ENCODE assay signal across 8 cellular contexts in the genomic region with DNA sequence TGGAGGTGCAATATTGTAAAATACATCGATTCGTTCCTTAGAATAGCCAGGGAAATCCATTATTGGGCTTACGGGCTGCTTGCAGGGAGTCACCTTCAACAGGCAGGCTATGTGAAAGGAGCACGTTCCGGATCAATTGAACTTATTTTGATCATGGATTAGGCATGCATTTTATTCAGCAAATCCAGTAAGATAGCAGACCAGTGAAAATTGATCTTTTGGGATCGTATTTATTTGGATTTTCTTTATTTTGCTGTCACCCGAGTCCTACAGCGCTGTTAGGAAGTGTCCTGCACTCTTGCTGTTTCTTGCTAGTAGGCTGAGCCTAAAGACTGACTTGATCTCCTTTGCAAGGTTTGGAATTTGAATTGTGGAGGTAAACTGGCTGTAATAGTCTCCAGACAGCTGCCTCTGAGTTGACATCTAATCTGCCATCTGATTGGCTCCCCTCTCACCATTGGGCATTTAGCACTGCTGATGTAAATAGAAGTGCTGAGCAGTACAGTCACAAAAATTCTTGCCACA.
DNase-seq lines count a peak whose midpoint lies in the region; ATAC-seq, FAIRE-seq and TF ChIP-seq lines count a peak whose summit lies in the region.

No MANE protein-coding gene starts in this region.

- peak; percentile 77 for FAIRE-seq in endometrium (lab: Jason Lieb, UNC)

- H3K9me3 Mint-ChIP-seq in memory B cell, result no peaks in the 10 kb centered on the region

- H3K36me3 ChIP-seq in stomach smooth muscle (ENCODE audit: control insufficient read depth in 2 of 2, insufficient read depth in 2 of 2, low read length in 2 of 2), result no peaks in the 10 kb centered on the region

- H3K4me1 ChIP-seq in stomach smooth muscle (ENCODE audit: control insufficient read depth, insufficient read depth, low read length), result peaks cover 22% of the 10 kb centered on the region

- no peaks in the 10 kb centered on the region for H3K27me3 ChIP-seq in stomach smooth muscle (ENCODE audit: control insufficient read depth in 1 of 2, insufficient read depth in 2 of 2, low read length in 2 of 2)

- peak; percentile 81 for DNase-seq in DMS 273 treated with DMSO at 0.1 percent for 48 hours (lab: John Stamatoyannopoulos, UW)
- peak; percentile 84 for DNase-seq in GM20000 (ENCODE audit: low spot score)
- peak; percentile 46 for DNase-seq in HK-2 (ENCODE audit: unreplicated experiment)
- peak; percentile 94 for DNase-seq in NCI-H748 (lab: John Stamatoyannopoulos, UW; ENCODE audit: unreplicated experiment)
- DNase-seq in activated CD4-positive, alpha-beta T cell treated with anti-CD3 and anti-CD28 coated beads, Interleukin-2, amount 50 U/mL, for 48 hours, result peak; percentile 29 to 51
- peak; percentile 28 to 45 for DNase-seq in memory B cell (ENCODE audit: low spot score in 2 of 2)

- peak overlapping the region; percentile 93 for H3K27ac Mint-ChIP-seq in memory B cell

- peaks cover 3% of the 10 kb centered on the region for H3K36me3 Mint-ChIP-seq in memory B cell

- peak overlapping the region; percentile 74 to 89 for H3K4me3 ChIP-seq in stomach smooth muscle (ENCODE audit: low read length in 2 of 2)

- no peak for TF ChIP-seq CTCF in GM20000 (IDR thresholded peaks at IDR 0.05; ENCODE audit: extremely low read depth, missing control alignments)

- peaks cover 25% of the 10 kb centered on the region for H3K4me1 Mint-ChIP-seq in memory B cell

- peak overlapping the region; percentile 66 to 89 for H3K9ac ChIP-seq in stomach smooth muscle (ENCODE audit: low read length in 2 of 2)

- peak overlapping the region; percentile 90 for H3K4me3 Mint-ChIP-seq in memory B cell

- ATAC-seq in memory B cell (ENCODE audit: low read depth), result peak; percentile 41

- H3K27ac ChIP-seq in stomach smooth muscle (ENCODE audit: low read length), result peak overlapping the region; percentile 83

- H3K9me3 ChIP-seq in stomach smooth muscle (ENCODE audit: control insufficient read depth in 2 of 2, low read length in 2 of 2), result no peaks in the 10 kb centered on the region

- no peaks in the 10 kb centered on the region for H3K27me3 Mint-ChIP-seq in memory B cell

Comparison
In these comparisons a context has a peak if more than half of its experiments do, and no peak if none do; other contexts are left out.
1. Peak in every context shown above with its lines: DNase-seq, ATAC-seq, H3K4me3 ChIP-seq and H3K27ac ChIP-seq.
2. DNase-seq: peak in every context shown above with its lines; median percentile 94 in NCI-H748; 84 in GM20000; 81 in DMS 273 treated with DMSO at 0.1 percent for 48 hours; 46 in HK-2; 40 in activated CD4-positive, alpha-beta T cell treated with anti-CD3 and anti-CD28 coated beads, Interleukin-2, amount 50 U/mL, for 48 hours; 36 in memory B cell.